In the genomic region with DNA sequence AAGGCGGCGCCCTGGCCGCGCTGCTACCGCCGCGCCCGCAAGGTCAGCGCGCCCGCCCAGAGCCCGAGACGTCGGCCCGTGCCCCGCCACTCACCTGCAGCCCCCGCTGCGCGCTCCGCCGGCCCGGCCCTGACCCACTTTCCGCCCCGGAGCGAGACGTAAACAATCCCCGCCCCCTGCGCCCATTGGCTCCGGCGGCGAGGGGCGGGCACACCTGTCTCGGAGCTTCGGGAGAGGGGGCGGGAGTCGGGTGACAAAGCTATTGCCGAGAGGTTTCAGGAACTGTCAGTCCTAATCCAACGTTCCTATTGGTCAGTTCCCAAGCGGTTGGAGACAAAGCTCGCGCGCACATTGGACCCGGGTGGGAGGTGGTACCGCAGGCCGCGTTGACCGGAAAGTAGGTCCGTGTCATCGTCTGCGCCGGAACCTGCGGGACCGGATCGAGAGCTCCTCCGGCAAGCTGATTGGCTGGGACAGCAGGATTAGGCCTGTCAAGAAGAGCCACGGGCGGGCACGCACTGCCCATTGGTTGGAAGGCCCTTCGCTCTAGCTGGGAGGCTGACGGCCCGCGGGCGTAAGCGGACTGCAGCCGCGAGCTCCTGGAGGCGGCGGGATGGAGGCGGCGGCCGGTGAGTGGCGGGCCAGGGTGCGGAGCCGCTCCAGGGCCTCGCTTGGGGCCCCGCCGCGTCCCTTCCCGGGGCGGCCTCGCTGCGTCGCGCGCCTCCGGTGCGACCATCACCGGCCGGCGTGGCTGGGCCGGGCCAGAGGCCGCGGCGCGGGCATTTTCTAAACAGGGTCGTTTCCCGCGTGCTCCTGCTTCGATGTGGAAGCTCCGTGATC, we compare ENCODE assay signal across 8 cellular contexts. TPM values are rescaled to one million over a fixed set of nuclear protein-coding genes. Genes with fewer than 3 reads are reported as not detected.
A peak's percentile ranks its signal among the peaks of the same experiment; 100 is the strongest.
DNase-seq lines count a peak whose midpoint lies in the region; ATAC-seq, FAIRE-seq and TF ChIP-seq lines count a peak whose summit lies in the region.

A gene with protein sequence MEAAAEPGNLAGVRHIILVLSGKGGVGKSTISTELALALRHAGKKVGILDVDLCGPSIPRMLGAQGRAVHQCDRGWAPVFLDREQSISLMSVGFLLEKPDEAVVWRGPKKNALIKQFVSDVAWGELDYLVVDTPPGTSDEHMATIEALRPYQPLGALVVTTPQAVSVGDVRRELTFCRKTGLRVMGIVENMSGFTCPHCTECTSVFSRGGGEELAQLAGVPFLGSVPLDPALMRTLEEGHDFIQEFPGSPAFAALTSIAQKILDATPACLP (plus strand): TSS at position 553 of the 840 bp plus-strand sequence. CDS start 61 bp downstream, at position 614.
A gene (minus strand): TSS at position 164 of the 840 bp plus-strand sequence. CDS start 1,088 bp downstream, outside the sequence.

- peak within 1 kb of the TSS; percentile 92 for H3K4me3 ChIP-seq in cardiac muscle cell
- peak within 1 kb of the TSS; percentile 82 for H3K4me3 ChIP-seq in parathyroid adenoma (ENCODE audit: low read depth, low read length)
- peak within 1 kb of the TSS; percentile 84 to 94 (median 93) for H3K4me3 ChIP-seq in tibial nerve

- POLR2A ChIA-PET in T-cell (lab: Charles Lee) = interaction anchor here (0.5 to 1.2 kb wide), 7 partner anchors 10 to 706 kb away, joined by 3 to 7 read pairs (median 4); a partner anchor contains a TSS

- peak; percentile 100 for FAIRE-seq in GM12891 (lab: Jason Lieb, UNC)

- ATAC-seq in HG02840 (IDR thresholded peaks at IDR 0.05; ENCODE audit: low FRiP score, unreplicated experiment) (peak; percentile 78), T-cell (replicated peaks in 1 of 4) (peak; percentile 87 to 88 (median 87))

- no peak for TF ChIP-seq CTCF in cardiac muscle cell (IDR thresholded peaks at IDR 0.05; ENCODE audit: low read depth, low read length)
- TF ChIP-seq CTCF in parathyroid adenoma (IDR thresholded peaks at IDR 0.05) = no peak
- TF ChIP-seq CTCF in tibial nerve (IDR thresholded peaks at IDR 0.05) = peak in 2 of 5 experiments; percentile 6 to 41

- H3K4me1 ChIP-seq in cardiac muscle cell (ENCODE audit: low read depth) (no peaks in the 10 kb centered on the region), parathyroid adenoma (peaks cover 4% of the 10 kb centered on the region), tibial nerve (peaks cover 0 to 63% (median 27%) of the 10 kb centered on the region in 4 donors)

- H3K9ac ChIP-seq in parathyroid adenoma = peak within 1 kb of the TSS; percentile 41

- peak within 1 kb of the TSS; percentile 81 for H2AFZ ChIP-seq in parathyroid adenoma

- H3K27me3 Mint-ChIP-seq in T-cell = no peaks in the 10 kb centered on the region

- H3K27ac Mint-ChIP-seq in T-cell = peak within 1 kb of the TSS; percentile 86 to 88

- H3K36me3 ChIP-seq in cardiac muscle cell = no peaks in the 10 kb centered on the region
- no peaks in the 10 kb centered on the region for H3K36me3 ChIP-seq in parathyroid adenoma (ENCODE audit: control insufficient read depth, insufficient read depth, low read length)
- H3K36me3 ChIP-seq in tibial nerve = peaks cover 0 to 62% (median 0%) of the 10 kb centered on the region in 3 donors

- no peaks in the 10 kb centered on the region for H3K27me3 ChIP-seq in cardiac muscle cell
- no peaks in the 10 kb centered on the region for H3K27me3 ChIP-seq in parathyroid adenoma (ENCODE audit: control insufficient read depth, insufficient read depth, low read length)
- H3K27me3 ChIP-seq in tibial nerve = no peaks in the 10 kb centered on the region

- peak within 1 kb of the TSS; percentile 75 to 91 (median 89) for H3K4me3 Mint-ChIP-seq in T-cell

- H3K36me3 Mint-ChIP-seq in T-cell = no peaks in the 10 kb centered on the region

- H3K4me2 ChIP-seq in parathyroid adenoma (ENCODE audit: low read length) = peak within 1 kb of the TSS; percentile 90

- CTCF ChIA-PET in T-cell (lab: Charles Lee) = interaction anchor here (0.5 to 1.3 kb wide), 15 partner anchors 8 to 1447 kb away, joined by 3 to 16 read pairs (median 4); a partner anchor contains a TSS

- no peaks in the 10 kb centered on the region for H3K9me3 Mint-ChIP-seq in T-cell

- TF ChIP-seq EP300 in tibial nerve (IDR thresholded peaks at IDR 0.05) = peak; percentile 82 to 96

- no peaks in the 10 kb centered on the region for H3K9me3 ChIP-seq in cardiac muscle cell (ENCODE audit: low read depth)
- no peaks in the 10 kb centered on the region for H3K9me3 ChIP-seq in parathyroid adenoma (ENCODE audit: control insufficient read depth, low read length)
- H3K9me3 ChIP-seq in tibial nerve = no peaks in the 10 kb centered on the region

- H3K79me2 ChIP-seq in parathyroid adenoma = peaks cover 32% of the 10 kb centered on the region

- peak within 1 kb of the TSS; percentile 70 for H3K27ac ChIP-seq in adipose tissue (ENCODE audit: low read depth, low read length)
- H3K27ac ChIP-seq in cardiac muscle cell = peak within 1 kb of the TSS; percentile 83
- H3K27ac ChIP-seq in parathyroid adenoma = peak within 1 kb of the TSS; percentile 47
- H3K27ac ChIP-seq in tibial nerve = peak within 1 kb of the TSS; percentile 74 to 91 (median 86)

- TF ChIP-seq POLR2A in GM12891 (IDR thresholded peaks at IDR 0.05; ENCODE audit: low read depth, low read length) (peak; percentile 80), tibial nerve (IDR thresholded peaks at IDR 0.05) (peak; percentile 47 to 76)

- DNase-seq in GM12891 (ENCODE audit: insufficient read length, low spot score) (peak; percentile 99), NCI-H1436 treated with DMSO at 0.1 percent for 48 hours (lab: John Stamatoyannopoulos, UW) (peak; percentile 97), T-cell (peak; percentile 87 to 99 (median 94)), cardiac muscle cell (ENCODE audit: low read depth in 1 of 2, low spot score in 1 of 2) (peak; percentile 100), tibial nerve (ENCODE audit: low spot score in 2 of 2) (peak; percentile 97 to 99)

- peaks cover 10 to 44% (median 34%) of the 10 kb centered on the region in 3 donors for H3K4me1 Mint-ChIP-seq in T-cell

- 0% methylated on average over 76 to 100 of the region's 100 CpGs for WGBS in adipose tissue, 3 donors
- WGBS in tibial nerve, 2 donors = 0 to 3% methylated on average over 7 to 80 of the region's 100 CpGs

TF ChIP-seq in GM12891, 5 proteins besides CTCF, POLR2A, EP300 and RAD21:
- TF ChIP-seq SPI1 (IDR thresholded peaks at IDR 0.05; ENCODE audit: low read depth, low read length) (no peak), TAF1 (IDR thresholded peaks at IDR 0.05; ENCODE audit: low read depth, low read length) (peak; percentile 55), PAX5 (IDR thresholded peaks at IDR 0.05; ENCODE audit: insufficient read depth, low read length, severe bottlenecking) (no peak), POLR2AphosphoS5 (IDR thresholded peaks at IDR 0.05; ENCODE audit: low read depth, low read length) (peak; percentile 29; the same call in 1 of the 2 replicates), POU2F2 (IDR thresholded peaks at IDR 0.05; ENCODE audit: low read depth, low read length) (peak; percentile 29)

RNA-seq across cellular contexts. Expression of the first gene that starts in this region (rescaled TPM):
- 43.5 TPM for polyA plus RNA-seq in GM12891 (2012; ENCODE audit: low read depth, missing spikeins)
- total RNA-seq in T-cell = 10 to 100 TPM; 41.2 to 77.0 (median 74.3) TPM
- polyA plus RNA-seq in adipose tissue = 10 to 100 TPM; 53.8 to 71.8 (median 59.2) TPM
- 151 and 166 TPM in 2 replicates for total RNA-seq in cardiac muscle cell
- polyA plus RNA-seq in cardiac muscle cell = 121 and 138 TPM in 2 replicates
- 10 to 100 TPM; 73.5 to 93.9 (median 87.4) TPM for total RNA-seq in tibial nerve

RNA-seq across cellular contexts. Expression of the second gene that starts in this region (rescaled TPM):
- polyA plus RNA-seq in GM12891 (2012; ENCODE audit: low read depth, missing spikeins) = 16.3 TPM
- 100 to 1,000 TPM in 3 of 5 donors, 10 to 100 TPM in 2; 67.3 to 162 (median 139) TPM for total RNA-seq in T-cell
- 10 to 100 TPM; 73.8 to 87.2 (median 76.2) TPM for polyA plus RNA-seq in adipose tissue
- total RNA-seq in cardiac muscle cell = 90.5 and 101 TPM in 2 replicates
- 81.4 and 96.4 TPM in 2 replicates for polyA plus RNA-seq in cardiac muscle cell
- total RNA-seq in tibial nerve = 100 to 1,000 TPM in 3 of 4 donors, 10 to 100 TPM in 1; 90.7 to 122 (median 112) TPM

Comparison
In these comparisons a context has a peak if more than half of its experiments do, and no peak if none do; other contexts are left out.
1. Peak in every context shown above with its lines: DNase-seq, ATAC-seq, H3K4me3 ChIP-seq and H3K27ac ChIP-seq.